In genomic region chr9:22008662-22009562, GRCh38 we compare ENCODE assay signal across 8 cellular contexts. TPM values are rescaled to one million over a fixed set of nuclear protein-coding genes. Genes with fewer than 3 reads are reported as not detected.
A peak's percentile ranks its signal among the peaks of the same experiment; 100 is the strongest.
DNase-seq lines count a peak whose midpoint lies in the region; ATAC-seq, FAIRE-seq and TF ChIP-seq lines count a peak whose summit lies in the region.

Gene CDKN2B, minus strand, starts transcription at chr9:22009305. Its CDS starts 352 bp downstream, at chr9:22008953.

- no TSS peak for BruUV-seq in IMR-90 (replicated peaks; lab: Mats Ljungman, UMichigan)

- no peaks in the 10 kb centered on the region for H4K20me1 ChIP-seq in IMR-90 (ENCODE audit: insufficient read depth, low read length)

- peak within 1 kb of the TSS; percentile 27; the same call in 1 of the 2 replicates for H2AK5ac ChIP-seq in IMR-90 (ENCODE audit: low read depth, low read length)

- peak; percentile 67 for TF ChIP-seq RAD21 in IMR-90 (IDR thresholded peaks at IDR 0.05; ENCODE audit: low read length)

- H3K9me3 ChIP-seq in IMR-90 (ENCODE audit: control insufficient read depth, insufficient read depth, low read length) (no peaks in the 10 kb centered on the region), adipocyte (ENCODE audit: control insufficient read depth, low read length) (no peaks in the 10 kb centered on the region), cardiac muscle cell (ENCODE audit: low read depth) (no peaks in the 10 kb centered on the region), pancreas (no peaks in the 10 kb centered on the region)

- ATAC-seq in GM21576 (IDR thresholded peaks at IDR 0.05; ENCODE audit: unreplicated experiment) (peak; percentile 89), IMR-90 (ENCODE audit: low read depth) (peak; percentile 98), pancreas (peak; percentile 97 to 99 (median 97))

- H3K9me1 ChIP-seq in IMR-90 (ENCODE audit: insufficient read depth, low read length) = no peaks in the 10 kb centered on the region

- H3K4me2 ChIP-seq in IMR-90 (ENCODE audit: low read depth, low read length) = peak within 1 kb of the TSS; percentile 82

- no peaks in the 10 kb centered on the region for H3K27me3 ChIP-seq in IMR-90 (ENCODE audit: control insufficient read depth, insufficient read depth, low read length)
- H3K27me3 ChIP-seq in adipocyte (replicated peaks; ENCODE audit: control insufficient read depth, insufficient read depth, low read length) = no peaks in the 10 kb centered on the region
- peaks cover 58% of the 10 kb centered on the region for H3K27me3 ChIP-seq in cardiac muscle cell
- peaks cover 0 to 10% (median 0%) of the 10 kb centered on the region in 4 donors for H3K27me3 ChIP-seq in pancreas

- H2BK120ac ChIP-seq in IMR-90 (ENCODE audit: low read depth, low read length) = no peak within 1 kb of the TSS; the same call in 1 of the 2 replicates

- H2BK20ac ChIP-seq in IMR-90 (ENCODE audit: low read depth, low read length) = no peak within 1 kb of the TSS

- peak within 1 kb of the TSS; percentile 60 for H2BK5ac ChIP-seq in IMR-90 (ENCODE audit: low read depth, low read length, poor library complexity, severe bottlenecking)

- H3K18ac ChIP-seq in IMR-90 (ENCODE audit: low read depth, low read length) = peak within 1 kb of the TSS; percentile 4; the same call in 1 of the 2 replicates

- CTCF ChIA-PET in IMR-90 (lab: Yijun Ruan, JAX) = interaction anchor here (0.6 to 5.8 kb wide), 31 partner anchors 11 to 351 kb away, joined by 3 to 39 read pairs (median 4); partner anchors contain the start of gene CDKN2B-AS1

- H3K4me1 ChIP-seq in IMR-90 (ENCODE audit: control insufficient read depth, insufficient read depth, low read length) = peaks cover 8% of the 10 kb centered on the region; the same call in 1 of the 2 replicates
- peaks cover 26% of the 10 kb centered on the region for H3K4me1 ChIP-seq in adipocyte (ENCODE audit: control insufficient read depth, insufficient read depth, low read length)
- no peaks in the 10 kb centered on the region for H3K4me1 ChIP-seq in cardiac muscle cell (ENCODE audit: low read depth)
- H3K4me1 ChIP-seq in pancreas = peaks cover 0 to 11% (median 7%) of the 10 kb centered on the region in 3 donors

- intact Hi-C loops in IMR-90 (cut with micrococcal nuclease) (loop anchor here (1.0 to 5.0 kb wide), 6 partner anchors 93 to 438 kb away; partner anchors contain the start of gene DMRTA1), pancreas (cut with DNase I) (loop anchor here in 1 of 3 donors (5.0 kb wide), 1 partner anchor 197 kb away; no protein-coding TSS in a partner anchor)

- H3K36me3 ChIP-seq in IMR-90 (ENCODE audit: control insufficient read depth, insufficient read depth, low read length) (peaks cover 3% of the 10 kb centered on the region; the same call in 1 of the 2 replicates), adipocyte (ENCODE audit: control insufficient read depth, insufficient read depth, low read length, severe bottlenecking) (peaks cover 17% of the 10 kb centered on the region), cardiac muscle cell (no peaks in the 10 kb centered on the region), pancreas (no peaks in the 10 kb centered on the region)

- H2AK9ac ChIP-seq in IMR-90 (replicated peaks; ENCODE audit: low read depth, low read length, poor library complexity) = peak within 1 kb of the TSS; percentile 75

- H4K8ac ChIP-seq in IMR-90 (ENCODE audit: low read depth in 2 of 2, low read length in 2 of 2) = no peak within 1 kb of the TSS

- no peak within 1 kb of the TSS for H4K91ac ChIP-seq in IMR-90 (ENCODE audit: insufficient read depth, low read depth, low read length)

- H3K14ac ChIP-seq in IMR-90 (replicated peaks; ENCODE audit: low read depth, low read length) = peak within 1 kb of the TSS; percentile 64

- DNase-seq in DMS79 (lab: John Stamatoyannopoulos, UW) (peak; percentile 61), IMR-90 (peak; percentile 94), SHP77 treated with DMSO at 0.1 percent for 48 hours (lab: John Stamatoyannopoulos, UW) (peak; percentile 31), adipocyte (ENCODE audit: low read depth) (peak; percentile 99), cardiac muscle cell (ENCODE audit: low read depth in 1 of 2, low spot score in 1 of 2) (peak; percentile 96 to 98), pancreas (peak; percentile 94 to 98 (median 98)), GDM1 (lab: John Stamatoyannopoulos, UW) (no peak)

- TF ChIP-seq POLR2A in IMR-90 (IDR thresholded peaks at IDR 0.05; ENCODE audit: low read depth, low read length) = peak; percentile 97

- in situ Hi-C loops in IMR-90 (cut with MboI; ENCODE audit: low sequenced_read_pairs) = loop anchor here (5.0 to 25.0 kb wide), 2 partner anchors 192 to 672 kb away; partner anchors contain the start of gene KLHL9

- peak within 1 kb of the TSS; percentile 94 for H2AFZ ChIP-seq in IMR-90 (replicated peaks; ENCODE audit: low read length, poor library complexity)

- no peak within 1 kb of the TSS for H4K5ac ChIP-seq in IMR-90 (ENCODE audit: low read depth, low read length)

- H3K4me3 ChIP-seq in IMR-90 (ENCODE audit: insufficient read depth, low read depth, low read length) (peak within 1 kb of the TSS; percentile 65), adipocyte (ENCODE audit: low read length) (peak within 1 kb of the TSS; percentile 99), cardiac muscle cell (peak within 1 kb of the TSS; percentile 51), pancreas (peak within 1 kb of the TSS; percentile 48 to 71 (median 70))

- peak within 1 kb of the TSS; percentile 47 for H3K4ac ChIP-seq in IMR-90 (ENCODE audit: low read depth, low read length)

- H3K9ac ChIP-seq in IMR-90 (ENCODE audit: low read depth, low read length) (peak within 1 kb of the TSS; percentile 79), adipocyte (ENCODE audit: low read length) (peak within 1 kb of the TSS; percentile 99)

- no peak within 1 kb of the TSS for H2BK15ac ChIP-seq in IMR-90 (ENCODE audit: low read depth, low read length)

- WGBS in IMR-90 (ENCODE audit: extremely low coverage in 2 of 2, insufficient read length in 1 of 2), 2 experiments = 3% methylated on average over 51 of the region's 91 CpGs; no CpG with 5 or more reads in 1 of the 2 experiments
- WGBS in pancreas, 2 donors = 0 to 1% methylated on average over 91 of the region's 91 CpGs

- peak within 1 kb of the TSS; percentile 43; the same call in 1 of the 2 replicates for H3K23ac ChIP-seq in IMR-90 (ENCODE audit: low read depth, low read length)

- H3K27ac ChIP-seq in IMR-90 (ENCODE audit: insufficient read depth, low read length) (peak within 1 kb of the TSS; percentile 70), cardiac muscle cell (peak within 1 kb of the TSS; percentile 41), pancreas (peak within 1 kb of the TSS; percentile 74 to 85 (median 84))

- TF ChIP-seq CTCF in IMR-90 (conservative IDR thresholded peaks at IDR 0.05; ENCODE audit: low read depth, low read length) (peak; percentile 85), cardiac muscle cell (IDR thresholded peaks at IDR 0.05; ENCODE audit: low read depth, low read length) (peak; percentile 97), pancreas (IDR thresholded peaks at IDR 0.05) (peak; percentile 86 to 98 (median 97))

- dilution Hi-C loops in IMR-90 (cut with HindIII; ENCODE audit: low sequenced_read_pairs, unreplicated experiment) = no loop called here

- peaks cover 8 to 17% of the 10 kb centered on the region in 2 experiments; a peak in 3 of 4 replicates for H3K79me1 ChIP-seq in IMR-90 (ENCODE audit: low read depth in 1 of 2, low read length in 2 of 2)

- peak within 1 kb of the TSS; percentile 57 for H3K56ac ChIP-seq in IMR-90 (ENCODE audit: extremely low read depth, insufficient read depth, low read length)

- peak; percentile 83 for FAIRE-seq in pancreas (lab: Jason Lieb, UNC)

- POLR2A ChIA-PET in IMR-90 (lab: Charles Lee; ENCODE audit: unreplicated experiment) = interaction anchor here (0.5 to 0.8 kb wide), 4 partner anchors 67 to 235 kb away, joined by 3 to 5 read pairs (median 3); no protein-coding TSS in a partner anchor

TF ChIP-seq in IMR-90, 13 proteins besides CTCF, POLR2A, EP300 and RAD21 (continues in another document):
- peak; percentile 90 for TF ChIP-seq USF2 (IDR thresholded peaks at IDR 0.05; ENCODE audit: low read depth, low read length)
- peak; percentile 73; the same call in 1 of the 2 replicates for TF ChIP-seq MAZ (IDR thresholded peaks at IDR 0.05; ENCODE audit: borderline replicate concordance, low read depth, low read length)
- TF ChIP-seq MXI1 (IDR thresholded peaks at IDR 0.05; ENCODE audit: borderline replicate concordance, low read depth, low read length) = peak; percentile 81
- TF ChIP-seq CEBPB (IDR thresholded peaks at IDR 0.05; ENCODE audit: low read depth, low read length) = no peak
- TF ChIP-seq BHLHE40 (IDR thresholded peaks at IDR 0.05; ENCODE audit: low read depth, low read length) = no peak
- no peak for TF ChIP-seq FOS (IDR thresholded peaks at IDR 0.05; ENCODE audit: low read depth, low read length)
- no peak for TF ChIP-seq MAFK (IDR thresholded peaks at IDR 0.05; ENCODE audit: low read depth, low read length)
- no peak for TF ChIP-seq NFE2L2 (IDR thresholded peaks at IDR 0.05; ENCODE audit: low read depth, low read length)
- TF ChIP-seq SMC3 (IDR thresholded peaks at IDR 0.05; ENCODE audit: low read depth, low read length) = peak; percentile 76
- no peak for TF ChIP-seq RFX5 (IDR thresholded peaks at IDR 0.05; ENCODE audit: low read depth, low read length)
- TF ChIP-seq CHD1 (IDR thresholded peaks at IDR 0.05; ENCODE audit: low read depth, low read length) = no peak
- no peak for TF ChIP-seq RCOR1 (IDR thresholded peaks at IDR 0.05; ENCODE audit: insufficient replicate concordance, low read length)

RNA-seq across cellular contexts. Expression of gene CDKN2B, which starts in this region (rescaled TPM):
- total RNA-seq in IMR-90 (2012; rRNA removed) (3.6 and 5.6 TPM in 2 replicates), cardiac muscle cell (1.8 and 2.5 TPM in 2 replicates), pancreas (10 to 100 TPM in 1 of 6 donors, 1 to 10 TPM in 4, under 1 TPM in 1; 0.59 to 13.9 (median 2.4) TPM)
- polyA plus RNA-seq in IMR-90 (2012; rRNA removed) (7.3 and 8.2 TPM in 2 replicates), cardiac muscle cell (0.21 and 0.81 TPM in 2 replicates), pancreas (1 to 10 TPM; 1.3 to 2.2 TPM)
- 4.0 and 5.4 TPM in 2 replicates for polyA plus RNA-seq in IMR-90 (2012; cell fraction: cytosol; rRNA removed)
- polyA plus RNA-seq in IMR-90 (2012; cell fraction: nucleus; rRNA removed; ENCODE audit: low replicate concordance) = 20.4 and 30.8 TPM in 2 replicates
